In genomic region chr15:90083419-90083818, GRCh38 we compare ENCODE assay signal across 24 cellular contexts. TPM values are rescaled to one million over a fixed set of nuclear protein-coding genes. Genes with fewer than 3 reads are reported as not detected.
A peak's percentile ranks its signal among the peaks of the same experiment; 100 is the strongest.
DNase-seq lines count a peak whose midpoint lies in the region; ATAC-seq and TF ChIP-seq lines count a peak whose summit lies in the region.
"Had no signal": no experiment of that assay in that cellular context is flagged by ENCODE, and none has a peak within 500 bp of the region (broad histone marks: within the 10 kb centered on the region; RNA-seq: fewer than 3 reads in every experiment).

No MANE protein-coding gene starts in this region.

- TF ChIP-seq EP300 in gastroesophageal sphincter (IDR thresholded peaks at IDR 0.05), result no peak

- H2AFZ ChIP-seq in OCI-LY3 (ENCODE audit: low read depth, low read length), result no peak overlapping the region

- H4K20me1 ChIP-seq in DOHH2 (ENCODE audit: control insufficient read depth, insufficient read depth, low read depth, low read length) (no peaks in the 10 kb centered on the region), OCI-LY3 (ENCODE audit: insufficient read depth, low read length) (0 out of 2 replicates have a peak, but pooled peaks cover 6% of the 10 kb centered on the region)

- H3K36me3 ChIP-seq in DOHH2 (ENCODE audit: control insufficient read depth, low read length) (peaks cover 86% of the 10 kb centered on the region), OCI-LY3 (replicated peaks; ENCODE audit: low read depth, low read length) (peaks cover 74% of the 10 kb centered on the region), gastroesophageal sphincter (peaks cover 0 to 96% of the 10 kb centered on the region in 2 donors)

- H3K9me3 ChIP-seq in DOHH2 (ENCODE audit: control insufficient read depth, insufficient read depth, low read length), result no peaks in the 10 kb centered on the region
- H3K9me3 ChIP-seq in OCI-LY3 (ENCODE audit: insufficient read depth, low read length), result no peaks in the 10 kb centered on the region
- no peaks in the 10 kb centered on the region for H3K9me3 ChIP-seq in gastroesophageal sphincter
- H3K9me3 ChIP-seq: left lung, SK-N-SH had no signal

- no peaks in the 10 kb centered on the region for H3K9me2 ChIP-seq in DOHH2 (replicated peaks; ENCODE audit: control insufficient read depth, low read length)
- H3K9me2 ChIP-seq: SK-N-SH had no signal

- H3K9ac ChIP-seq in OCI-LY3 (ENCODE audit: low read length), result no peak overlapping the region
- H3K9ac ChIP-seq: SK-N-SH had no signal

- H3K27ac ChIP-seq in DOHH2 (ENCODE audit: low read depth, low read length), result peak overlapping the region; percentile 95
- H3K27ac ChIP-seq in OCI-LY3 (ENCODE audit: low read length), result peak overlapping the region; percentile 25; the same call in 1 of the 2 replicates
- peak overlapping the region in 3 of 4 donors; percentile 17 to 51 (median 39) for H3K27ac ChIP-seq in gastroesophageal sphincter

- H3F3A ChIP-seq in DOHH2 (ENCODE audit: control insufficient read depth, insufficient read depth), result peaks cover 16% of the 10 kb centered on the region

- H3K4me3 Mint-ChIP-seq in stimulated activated memory B cell treated with anti-CD40 and anti-IgM and Interleukin-4, amounts not matched to agents 10 μg/mL and 1 μg/mL and 100 μg/mL, for 72 hours, result no peak overlapping the region
- H3K4me3 Mint-ChIP-seq: T-helper 17 cell, type B pancreatic cell had no signal

- in situ Hi-C loops in GM13977 (cut with MboI; ENCODE audit: low pct_unique_long_range_greater_than_20kb, low sequenced_read_pairs, unreplicated experiment), result no loop called here

- H3K4me1 ChIP-seq in DOHH2 (ENCODE audit: control insufficient read depth, low read length), result peaks cover 50% of the 10 kb centered on the region
- H3K4me1 ChIP-seq in OCI-LY3 (ENCODE audit: low read length), result no peaks in the 10 kb centered on the region
- peaks cover 0 to 28% (median 9%) of the 10 kb centered on the region in 3 donors for H3K4me1 ChIP-seq in gastroesophageal sphincter

- H3K27me3 ChIP-seq in DOHH2 (ENCODE audit: control insufficient read depth, low read length) (no peaks in the 10 kb centered on the region), OCI-LY3 (ENCODE audit: low read depth, low read length) (no peaks in the 10 kb centered on the region), gastroesophageal sphincter (no peaks in the 10 kb centered on the region)
- H3K27me3 ChIP-seq: left lung had no signal

- DNase-seq in GM13977 (ENCODE audit: low spot score) (no peak), glomerular visceral epithelial cell (ENCODE audit: extremely low spot score) (no peak)
- DNase-seq: aorta; C1 segment of cervical spinal cord; DND-41; effector CD8-positive, alpha-beta T cell; left lung; mesendoderm; NCI-H1048; NCI-H1694 treated with DMSO at 0.1 percent for 48 hours; NCI-H446 treated with DMSO at 0.1 percent for 48 hours; NCI-H774; OCI-M1; posterior cingulate gyrus; right cardiac atrium; SK-N-SH; T-helper 17 cell had no signal

- no peak for TF ChIP-seq CTCF in DOHH2 (IDR thresholded peaks at IDR 0.05; ENCODE audit: low read depth, low read length, poor library complexity, severe bottlenecking)
- TF ChIP-seq CTCF in OCI-LY3 (IDR thresholded peaks at IDR 0.05; ENCODE audit: low read depth, low read length), result no peak
- no peak for TF ChIP-seq CTCF in gastroesophageal sphincter (IDR thresholded peaks at IDR 0.05)
- TF ChIP-seq CTCF in GM13977 (IDR thresholded peaks at IDR 0.05; ENCODE audit: extremely low read depth, insufficient read depth, missing control alignments), result no peak

- 95 to 97% methylated on average over 3 of the region's 5 CpGs for WGBS in gastroesophageal sphincter (ENCODE audit: low coverage in 1 of 2), 2 donors

- H3K79me2 ChIP-seq in DOHH2 (ENCODE audit: control insufficient read depth, low read length) (no peaks in the 10 kb centered on the region; the same call in 1 of the 2 replicates), OCI-LY3 (ENCODE audit: low read length) (peaks cover 4% of the 10 kb centered on the region; the same call in 1 of the 2 replicates)

- H3K4me2 ChIP-seq in DOHH2 (ENCODE audit: low read length), result peak overlapping the region; percentile 90
- no peak overlapping the region for H3K4me2 ChIP-seq in OCI-LY3 (ENCODE audit: low read length)
- H3K4me2 ChIP-seq: SK-N-SH had no signal

- H3K27ac Mint-ChIP-seq in stimulated activated memory B cell treated with anti-CD40 and anti-IgM and Interleukin-4, amounts not matched to agents 10 μg/mL and 1 μg/mL and 100 μg/mL, for 72 hours, result peak overlapping the region; percentile 61

- peaks cover 17% of the 10 kb centered on the region for H3K4me1 Mint-ChIP-seq in stimulated activated memory B cell treated with anti-CD40 and anti-IgM and Interleukin-4, amounts not matched to agents 10 μg/mL and 1 μg/mL and 100 μg/mL, for 72 hours

- ATAC-seq in gastroesophageal sphincter, result no peak
- no peak for ATAC-seq in stimulated activated memory B cell treated with anti-CD40 and anti-IgM and Interleukin-4, amounts not matched to agents 10 μg/mL and 1 μg/mL and 100 μg/mL, for 72 hours
- ATAC-seq in GM18867 (IDR thresholded peaks at IDR 0.05; ENCODE audit: unreplicated experiment), result no peak
- ATAC-seq: activated naive CD4-positive, alpha-beta T cell treated with anti-CD3 and anti-CD28 coated beads, Interleukin-2, amount 50 U/mL, for 72 hours; left lung; right cardiac atrium; T-helper 17 cell had no signal

- H3K27me3 Mint-ChIP-seq in stimulated activated memory B cell treated with anti-CD40 and anti-IgM and Interleukin-4, amounts not matched to agents 10 μg/mL and 1 μg/mL and 100 μg/mL, for 72 hours, result no peaks in the 10 kb centered on the region
- H3K27me3 Mint-ChIP-seq: T-helper 17 cell, type B pancreatic cell had no signal

- no peak for TF ChIP-seq POLR2A in gastroesophageal sphincter (IDR thresholded peaks at IDR 0.05)

- H3K4me3 ChIP-seq in DOHH2 (ENCODE audit: low read length), result peak overlapping the region; percentile 60
- H3K4me3 ChIP-seq in OCI-LY3 (ENCODE audit: low read length), result no peak overlapping the region
- H3K4me3 ChIP-seq in gastroesophageal sphincter, result no peak overlapping the region
- H3K4me3 ChIP-seq: left lung had no signal

- H3K36me3 Mint-ChIP-seq in stimulated activated memory B cell treated with anti-CD40 and anti-IgM and Interleukin-4, amounts not matched to agents 10 μg/mL and 1 μg/mL and 100 μg/mL, for 72 hours, result peaks cover 44% of the 10 kb centered on the region

- H3K9me3 Mint-ChIP-seq in stimulated activated memory B cell treated with anti-CD40 and anti-IgM and Interleukin-4, amounts not matched to agents 10 μg/mL and 1 μg/mL and 100 μg/mL, for 72 hours, result no peaks in the 10 kb centered on the region
- H3K9me3 Mint-ChIP-seq: activated naive CD4-positive, alpha-beta T cell treated with anti-CD3 and anti-CD28 coated beads, Interleukin-2, amount 50 U/mL, for 72 hours; type B pancreatic cell had no signal

RNA-seq across cellular contexts. Expression of gene IDH2, which starts 18.8 kb away (rescaled TPM):
- 100 to 1,000 TPM in 3 of 4 donors, 10 to 100 TPM in 1; 45.2 to 289 (median 132) TPM for total RNA-seq in gastroesophageal sphincter

Comparison
In these comparisons a context has a peak if more than half of its experiments do, and no peak if none do; other contexts are left out.
1. H3K27ac ChIP-seq: peak in every context shown above with its lines; median percentile 95 in DOHH2; 39 in gastroesophageal sphincter; 25 in OCI-LY3.